In genomic region chr19:1752757-1753728, GRCh38 we compare ENCODE assay signal across 19 cellular contexts. TPM values are rescaled to one million over a fixed set of nuclear protein-coding genes. Genes with fewer than 3 reads are reported as not detected.
DNase-seq lines count a peak whose midpoint lies in the region; ATAC-seq and TF ChIP-seq lines count a peak whose summit lies in the region.
"Had no signal": no experiment of that assay in that cellular context is flagged by ENCODE, and none has a peak within 500 bp of the region (broad histone marks: within the 10 kb centered on the region; RNA-seq: fewer than 3 reads in every experiment).

Gene ONECUT3 (plus strand): TSS chr19:1753506. CDS start chr19:1753663, 157 bp downstream.

- intact Hi-C loops in activated T-helper 1 cell treated with anti-CD3 and anti-CD28 coated beads, Interleukin-12 subunit alpha, Interleukin-12 subunit beta, Interleukin-2, Interleukin-4 antibody, amounts not matched to agents 30 ng/mL and 10 ng/mL and 1 ng/mL, durations not matched to agents 14 hours and 24 hours and 36 hours (cut with micrococcal nuclease) = no loop called here
- intact Hi-C loops in mucosa of descending colon (cut with DNase I, micrococcal nuclease) = no loop called here

- H3K27me3 Mint-ChIP-seq in activated T-helper 1 cell treated with anti-CD3 and anti-CD28 coated beads, Interleukin-12 subunit alpha, Interleukin-12 subunit beta, Interleukin-2, Interleukin-4 antibody, amounts not matched to agents 30 ng/mL and 10 ng/mL and 1 ng/mL, durations not matched to agents 14 hours and 24 hours and 36 hours (ENCODE audit: insufficient read depth) = peaks cover 54% of the 10 kb centered on the region

- no peaks in the 10 kb centered on the region for H3K36me3 Mint-ChIP-seq in activated T-helper 1 cell treated with anti-CD3 and anti-CD28 coated beads, Interleukin-12 subunit alpha, Interleukin-12 subunit beta, Interleukin-2, Interleukin-4 antibody, amounts not matched to agents 30 ng/mL and 10 ng/mL and 1 ng/mL, durations not matched to agents 14 hours and 24 hours and 36 hours (ENCODE audit: low read depth)
- H3K36me3 Mint-ChIP-seq: CD4-positive, alpha-beta memory T cell had no signal

- H3K9me3 Mint-ChIP-seq in activated T-helper 1 cell treated with anti-CD3 and anti-CD28 coated beads, Interleukin-12 subunit alpha, Interleukin-12 subunit beta, Interleukin-2, Interleukin-4 antibody, amounts not matched to agents 30 ng/mL and 10 ng/mL and 1 ng/mL, durations not matched to agents 14 hours and 24 hours and 36 hours = no peaks in the 10 kb centered on the region
- H3K9me3 Mint-ChIP-seq: activated CD8-positive, alpha-beta T cell treated with anti-CD3 and anti-CD28 coated beads for 36 hours had no signal

- H3K36me3 ChIP-seq in mucosa of descending colon (ENCODE audit: low read depth) = no peaks in the 10 kb centered on the region
- H3K36me3 ChIP-seq: colonic mucosa, pancreas had no signal

- no peaks in the 10 kb centered on the region for H3K4me1 Mint-ChIP-seq in activated T-helper 1 cell treated with anti-CD3 and anti-CD28 coated beads, Interleukin-12 subunit alpha, Interleukin-12 subunit beta, Interleukin-2, Interleukin-4 antibody, amounts not matched to agents 30 ng/mL and 10 ng/mL and 1 ng/mL, durations not matched to agents 14 hours and 24 hours and 36 hours (ENCODE audit: low read depth)

- no peak within 1 kb of the TSS for H3K4me3 Mint-ChIP-seq in activated T-helper 1 cell treated with anti-CD3 and anti-CD28 coated beads, Interleukin-12 subunit alpha, Interleukin-12 subunit beta, Interleukin-2, Interleukin-4 antibody, amounts not matched to agents 30 ng/mL and 10 ng/mL and 1 ng/mL, durations not matched to agents 14 hours and 24 hours and 36 hours

- peak within 1 kb of the TSS; percentile 58 for H3K27ac Mint-ChIP-seq in activated T-helper 1 cell treated with anti-CD3 and anti-CD28 coated beads, Interleukin-12 subunit alpha, Interleukin-12 subunit beta, Interleukin-2, Interleukin-4 antibody, amounts not matched to agents 30 ng/mL and 10 ng/mL and 1 ng/mL, durations not matched to agents 14 hours and 24 hours and 36 hours
- H3K27ac Mint-ChIP-seq: activated CD8-positive, alpha-beta T cell treated with anti-CD3 and anti-CD28 coated beads for 36 hours had no signal

- ATAC-seq in mucosa of descending colon (peak; percentile 22), GM19463 (IDR thresholded peaks at IDR 0.05; ENCODE audit: unreplicated experiment) (no peak), HG02938 (IDR thresholded peaks at IDR 0.05; ENCODE audit: unreplicated experiment) (no peak)
- ATAC-seq: activated CD8-positive, alpha-beta T cell treated with anti-CD3 and anti-CD28 coated beads for 36 hours had no signal

- H3K4me1 ChIP-seq in mucosa of descending colon (ENCODE audit: low read depth) = peaks cover 13% of the 10 kb centered on the region

- H3K4me3 ChIP-seq in mucosa of descending colon = no peak within 1 kb of the TSS
- H3K4me3 ChIP-seq: colonic mucosa, pancreas had no signal

- TF ChIP-seq CTCF in mucosa of descending colon (IDR thresholded peaks at IDR 0.05) = no peak

- DNase-seq in DMS 273 (lab: John Stamatoyannopoulos, UW; ENCODE audit: unreplicated experiment) = peak; percentile 74
- no peak for DNase-seq in DMS 273 treated with DMSO at 0.1 percent for 48 hours (lab: John Stamatoyannopoulos, UW)
- peak; percentile 43 for DNase-seq in ELR (ENCODE audit: low read depth)
- no peak for DNase-seq in activated T-helper 1 cell treated with anti-CD3 and anti-CD28 coated beads, Interleukin-12 subunit alpha, Interleukin-12 subunit beta, Interleukin-2, Interleukin-4 antibody, amounts not matched to agents 30 ng/mL and 10 ng/mL and 1 ng/mL, durations not matched to agents 14 hours and 24 hours and 36 hours (ENCODE audit: low spot score)
- DNase-seq in mucosa of descending colon = no peak
- DNase-seq in NCI-H1417 treated with DMSO at 0.1 percent for 48 hours (lab: John Stamatoyannopoulos, UW) = no peak
- DNase-seq: activated CD8-positive, alpha-beta T cell treated with anti-CD3 and anti-CD28 coated beads for 36 hours; colonic mucosa; head of caudate nucleus; MM.1S; NCI-H2029; NCI-H82; T-helper 9 cell had no signal

- H3K9me3 ChIP-seq in mucosa of descending colon = no peaks in the 10 kb centered on the region
- H3K9me3 ChIP-seq: colonic mucosa, pancreas had no signal

RNA-seq across cellular contexts. Expression of gene ONECUT3, which starts in this region (rescaled TPM):
- total RNA-seq in activated T-helper 1 cell treated with anti-CD3 and anti-CD28 coated beads, Interleukin-12 subunit alpha, Interleukin-12 subunit beta, Interleukin-2, Interleukin-4 antibody, amounts not matched to agents 30 ng/mL and 10 ng/mL and 1 ng/mL, durations not matched to agents 14 hours and 24 hours and 36 hours = not detected in 2 replicates
- not detected for total RNA-seq in mucosa of descending colon
- total RNA-seq: activated CD8-positive, alpha-beta T cell treated with anti-CD3 and anti-CD28 coated beads for 36 hours; astrocyte; CD4-positive, alpha-beta memory T cell; HT-29 had no signal

Comparison
In these comparisons a context has a peak if more than half of its experiments do, and no peak if none do; other contexts are left out.
1. DNase-seq: peak in DMS 273 (single experiment) and ELR (single experiment); none in DMS 273 treated with DMSO at 0.1 percent for 48 hours (single experiment), activated T-helper 1 cell treated with anti-CD3 and anti-CD28 coated beads, Interleukin-12 subunit alpha, Interleukin-12 subunit beta, Interleukin-2, Interleukin-4 antibody, amounts not matched to agents 30 ng/mL and 10 ng/mL and 1 ng/mL, durations not matched to agents 14 hours and 24 hours and 36 hours (single experiment), mucosa of descending colon (0 of 3) and NCI-H1417 treated with DMSO at 0.1 percent for 48 hours (single experiment).
2. Peak in ATAC-seq in mucosa of descending colon; RNA of the gene not detected or under 1 TPM.